ENCODE assay signal across 22 cellular contexts in the genomic region with DNA sequence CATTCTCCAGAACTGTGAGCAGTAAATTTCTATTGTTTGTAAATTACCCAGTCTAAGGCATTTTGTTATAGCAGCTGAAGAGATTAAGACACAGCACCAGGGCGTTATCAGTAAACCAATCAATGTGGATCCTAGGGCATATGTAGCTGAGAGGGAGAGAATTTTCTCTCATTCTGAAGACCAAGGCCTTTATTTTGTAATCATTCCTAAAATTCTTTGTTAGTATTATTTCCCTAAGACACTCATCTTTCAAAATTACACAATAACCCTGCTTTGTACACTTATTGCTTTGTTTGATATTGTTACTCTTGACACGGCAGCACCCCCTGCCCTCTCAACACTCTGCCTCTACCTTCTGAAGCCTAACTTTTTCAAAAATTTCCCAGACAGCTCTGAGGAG.
"Had no signal": no experiment of that assay in that cellular context is flagged by ENCODE, and none has a peak within 500 bp of the region (broad histone marks: within the 10 kb centered on the region; RNA-seq: fewer than 3 reads in every experiment).

No MANE protein-coding gene starts in this region.

- ATAC-seq: activated CD8-positive, alpha-beta T cell treated with anti-CD3 and anti-CD28 coated beads, Interleukin-2, amount 10 ng/mL, durations not matched to agents 7 days and 5 days; T-helper 17 cell; WTC11 had no signal

- DNase-seq: activated CD4-positive, alpha-beta T cell treated with anti-CD3 and anti-CD28 coated beads for 48 hours; activated CD4-positive, alpha-beta T cell treated with anti-CD3 and anti-CD28 coated beads, Interleukin-2, amount 50 U/mL, for 4 hours; activated CD4-positive, CD25-positive, alpha-beta regulatory T cell treated with anti-CD3 and anti-CD28 coated beads, Interleukin-2, amount 50 U/mL, for 72 hours; activated CD8-positive, alpha-beta memory T cell treated with anti-CD3 and anti-CD28 coated beads, Interleukin-2, amount 50 U/mL, for 48 hours; activated CD8-positive, alpha-beta T cell treated with anti-CD3 and anti-CD28 coated beads, Interleukin-2, amount 10 ng/mL, durations not matched to agents 7 days and 5 days; activated effector memory CD4-positive, alpha-beta T cell treated with Interleukin-2 at 50 U/mL for 16 hours; activated naive CD4-positive, alpha-beta T cell; activated T-cell treated with anti-CD3 and anti-CD28 coated beads, Interleukin-2, amount 50 U/mL, for 1 hour; amygdala; NCI-H1048; NCI-H146; NCI-H1930; NCI-H2107; NCI-H2171 treated with DMSO at 0.1 percent for 48 hours; NCI-H345; NCI-H510A; NCI-H526 treated with DMSO at 0.1 percent for 48 hours; NCI-H82; SIG-M5; T-helper 17 cell; T-helper 9 cell had no signal
